Comparison of ENCODE assay signal across 9 cellular contexts in genomic region chr17:47733414-47734288, GRCh38. TPM values are rescaled to one million over a fixed set of nuclear protein-coding genes. Genes with fewer than 3 reads are reported as not detected.
DNase-seq lines count a peak whose midpoint lies in the region; ATAC-seq and TF ChIP-seq lines count a peak whose summit lies in the region.
"Had no signal": no experiment of that assay in that cellular context is flagged by ENCODE, and none has a peak within 500 bp of the region (broad histone marks: within the 10 kb centered on the region; RNA-seq: fewer than 3 reads in every experiment).

No MANE protein-coding gene starts in this region.

- 0 out of 2 replicates have a peak overlapping the region, but pooled peaks have one; percentile 9 for H3K4me3 ChIP-seq in HFF-Myc (replicated peaks; ENCODE audit: low read depth, low read length)
- H3K4me3 ChIP-seq in fibroblast of villous mesenchyme (ENCODE audit: low read depth, low read length): peak overlapping the region; percentile 32

- peaks cover 3% of the 10 kb centered on the region for H3K4me1 Mint-ChIP-seq in progenitor cell of endocrine pancreas (ENCODE audit: low read depth)

- no peaks in the 10 kb centered on the region for H3K36me3 Mint-ChIP-seq in progenitor cell of endocrine pancreas (ENCODE audit: insufficient read depth)

- ATAC-seq in GM18502 (IDR thresholded peaks at IDR 0.05; ENCODE audit: poor library complexity, unreplicated experiment): peak; percentile 24

- H3K27me3 Mint-ChIP-seq in progenitor cell of endocrine pancreas: peaks cover 77% of the 10 kb centered on the region

- peak overlapping the region; percentile 35 for H3K4me3 Mint-ChIP-seq in progenitor cell of endocrine pancreas (ENCODE audit: low read depth)

- TF ChIP-seq CTCF in HFF-Myc (IDR thresholded peaks at IDR 0.05; ENCODE audit: low read depth, low read length, missing control alignments): no peak
- TF ChIP-seq CTCF in fibroblast of villous mesenchyme (IDR thresholded peaks at IDR 0.05; ENCODE audit: insufficient read depth, low read depth, low read length): no peak
- TF ChIP-seq CTCF in progenitor cell of endocrine pancreas (IDR thresholded peaks at IDR 0.05; ENCODE audit: unreplicated experiment): no peak
- TF ChIP-seq CTCF in GM10266 (IDR thresholded peaks at IDR 0.05; ENCODE audit: control insufficient read depth, insufficient read depth, low read depth, missing control alignments): no peak

- H3K9me3 Mint-ChIP-seq in progenitor cell of endocrine pancreas (ENCODE audit: low read depth): no peaks in the 10 kb centered on the region

- H3K27ac Mint-ChIP-seq in progenitor cell of endocrine pancreas: no peak overlapping the region

- DNase-seq in HFF-Myc (ENCODE audit: extremely low read depth, low read depth): no peak
- peak; percentile 16 for DNase-seq in SK-N-DZ (ENCODE audit: low spot score)
- DNase-seq in fibroblast of villous mesenchyme (ENCODE audit: low read depth): no peak
- no peak for DNase-seq in progenitor cell of endocrine pancreas (ENCODE audit: low spot score, unreplicated experiment)
- DNase-seq in GM10266 (ENCODE audit: extremely low spot score): no peak
- DNase-seq in NCI-H82 (lab: John Stamatoyannopoulos, UW): no peak
- DNase-seq in cerebellum (ENCODE audit: low spot score): no peak

RNA-seq across cellular contexts. Expression of gene TBX21, which starts 0.6 kb away (rescaled TPM):
- polyA plus RNA-seq in SK-N-DZ (2014; cell fraction: cytosol; rRNA removed): not detected in 2 replicates
- polyA plus RNA-seq in SK-N-DZ (2014; cell fraction: nucleus; rRNA removed): not detected in 2 replicates
- not detected in 2 replicates for total RNA-seq in fibroblast of villous mesenchyme
- not detected in 2 replicates for total RNA-seq in progenitor cell of endocrine pancreas
- total RNA-seq in cerebellum: 0.45 TPM
- total RNA-seq: M059J had no signal

RNA-seq across cellular contexts. Expression of gene TBKBP1, which starts 39.7 kb away (rescaled TPM):
- polyA plus RNA-seq in SK-N-DZ (2014; cell fraction: cytosol; rRNA removed): 18.5 and 42.6 TPM in 2 replicates
- 70.4 and 79.3 TPM in 2 replicates for polyA plus RNA-seq in SK-N-DZ (2014; cell fraction: nucleus; rRNA removed)
- 10.0 and 11.2 TPM in 2 replicates for total RNA-seq in fibroblast of villous mesenchyme
- 21.7 and 23.2 TPM in 2 replicates for total RNA-seq in progenitor cell of endocrine pancreas
- 10.5 TPM for total RNA-seq in cerebellum
